In genomic region chr1:205568469-205569361, GRCh38 we compare ENCODE assay signal across 8 cellular contexts.
DNase-seq lines count a peak whose midpoint lies in the region; ATAC-seq and TF ChIP-seq lines count a peak whose summit lies in the region.

No MANE protein-coding gene starts in this region.

- no peaks in the 10 kb centered on the region for H3K4me1 Mint-ChIP-seq in neural crest cell

- H3K36me3 ChIP-seq in MM.1S (replicated peaks; ENCODE audit: insufficient read depth, low read length), result no peaks in the 10 kb centered on the region

- H3K4me3 Mint-ChIP-seq in neural crest cell, result no peak overlapping the region

- H3K36me3 Mint-ChIP-seq in neural crest cell (ENCODE audit: low read depth), result no peaks in the 10 kb centered on the region

- no peaks in the 10 kb centered on the region for H3F3A ChIP-seq in MM.1S (ENCODE audit: insufficient read depth, low read length)

- no peak overlapping the region for H3K27ac Mint-ChIP-seq in neural crest cell (ENCODE audit: unreplicated experiment)

- peaks cover 68% of the 10 kb centered on the region for H3K27me3 ChIP-seq in MM.1S (replicated peaks; ENCODE audit: insufficient read depth, low read length)

- no peak overlapping the region; the same call in 1 of the 2 replicates for H3K4me3 ChIP-seq in AG10803 (ENCODE audit: low read length)
- H3K4me3 ChIP-seq in MM.1S (ENCODE audit: low read length), result no peak overlapping the region
- H3K4me3 ChIP-seq in epithelial cell of esophagus (ENCODE audit: low read length), result no peak overlapping the region

- ATAC-seq in HG03571 (IDR thresholded peaks at IDR 0.05; ENCODE audit: unreplicated experiment), result no peak

- H3K9me2 ChIP-seq in MM.1S (replicated peaks; ENCODE audit: insufficient read depth, low read length), result no peaks in the 10 kb centered on the region

- H3K4me2 ChIP-seq in MM.1S (ENCODE audit: low read depth, low read length), result peak overlapping the region; percentile 37; the same call in 1 of the 2 replicates

- no peaks in the 10 kb centered on the region for H3K9me3 ChIP-seq in MM.1S (replicated peaks; ENCODE audit: insufficient read depth, low read length)

- H4K20me1 ChIP-seq in MM.1S (ENCODE audit: insufficient read depth, low read length), result no peaks in the 10 kb centered on the region

- no peaks in the 10 kb centered on the region for H3K4me1 ChIP-seq in MM.1S (ENCODE audit: low read length)

- H2AFZ ChIP-seq in MM.1S (ENCODE audit: low read length), result no peak overlapping the region

- no peaks in the 10 kb centered on the region for H3K79me2 ChIP-seq in MM.1S (ENCODE audit: low read length)

- no peak overlapping the region for H3K9ac ChIP-seq in MM.1S (ENCODE audit: low read length)

- H3K9me3 Mint-ChIP-seq in neural crest cell, result no peaks in the 10 kb centered on the region

- DNase-seq in AG10803 (ENCODE audit: low read depth) (no peak), MM.1S (no peak), epithelial cell of esophagus (ENCODE audit: low read depth) (peak; percentile 15), neural crest cell (ENCODE audit: low read depth, low spot score) (no peak), GDM1 (lab: John Stamatoyannopoulos, UW) (no peak), SHP77 treated with DMSO at 0.1 percent for 48 hours (lab: John Stamatoyannopoulos, UW) (no peak), SW 1271 (lab: John Stamatoyannopoulos, UW) (no peak)

- H3K27me3 Mint-ChIP-seq in neural crest cell (ENCODE audit: low read depth), result peaks cover 89% of the 10 kb centered on the region

- no peak overlapping the region for H3K27ac ChIP-seq in MM.1S (ENCODE audit: low read length)

- TF ChIP-seq CTCF in AG10803 (conservative IDR thresholded peaks at IDR 0.05; ENCODE audit: low read length) (0 out of 2 replicates have a peak, but pooled peaks have one; percentile 6), MM.1S (IDR thresholded peaks at IDR 0.05; ENCODE audit: low read length) (no peak), epithelial cell of esophagus (IDR thresholded peaks at IDR 0.05; ENCODE audit: insufficient read depth, low read depth, low read length, missing control alignments) (no peak), neural crest cell (conservative IDR thresholded peaks at IDR 0.05) (peak; percentile 25)

Comparison
In these comparisons a context has a peak if more than half of its experiments do, and no peak if none do; other contexts are left out.
1. CTCF ChIP-seq: peak in AG10803 (single experiment) and neural crest cell (single experiment); none in MM.1S (single experiment) and epithelial cell of esophagus (single experiment).